In the genomic region with DNA sequence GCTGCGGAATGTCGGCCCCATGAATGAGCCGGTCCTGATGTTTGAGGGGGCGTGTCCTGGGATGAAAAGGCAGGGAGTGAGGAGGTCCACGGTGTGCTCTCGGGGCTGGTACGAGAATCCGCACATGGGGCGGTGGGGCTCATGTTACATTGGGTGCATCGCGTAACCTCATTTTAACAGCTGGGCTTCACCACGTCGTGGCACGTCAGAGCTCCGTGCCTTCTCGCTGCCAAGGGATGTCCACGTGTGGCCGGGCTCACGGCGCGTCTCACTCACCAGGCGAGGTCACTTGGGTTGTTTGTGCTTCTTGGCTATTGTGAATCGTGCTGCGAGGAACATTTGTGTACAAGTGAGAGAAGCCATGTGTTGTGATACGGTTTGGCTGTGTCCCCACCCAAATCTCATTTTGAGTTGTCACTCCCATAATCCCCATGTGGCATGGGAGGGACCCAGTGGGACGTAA, we compare ENCODE assay signal across 22 cellular contexts. TPM values are rescaled to one million over a fixed set of nuclear protein-coding genes. Genes with fewer than 3 reads are reported as not detected.
"Had no signal": no experiment of that assay in that cellular context is flagged by ENCODE, and none has a peak within 500 bp of the region (broad histone marks: within the 10 kb centered on the region; RNA-seq: fewer than 3 reads in every experiment).

No MANE protein-coding gene starts in this region.

- H3K27me3 ChIP-seq: hepatocyte, pancreas, right lobe of liver had no signal

- DNase-seq: effector memory CD8-positive, alpha-beta T cell; esophagus squamous epithelium; foreskin fibroblast; kidney glomerular epithelial cell; natural killer cell; occipital lobe; pancreas; stimulated activated CD4-positive, alpha-beta T cell treated with anti-CD3 and anti-CD28 coated beads, Interleukin-2, amount 100 ng/mL, for 24 hours; stimulated activated CD4-positive, alpha-beta T cell treated with anti-CD3 and anti-CD28 coated beads, Interleukin-4, amount 100 ng/mL, for 4 hours; stimulated activated naive B cell treated with anti-CD40 and anti-IgM and Interleukin-4, amounts not matched to agents 10 μg/mL and 1 μg/mL and 100 μg/mL, for 72 hours; stimulated activated naive CD8-positive, alpha-beta T cell treated with anti-CD3 and anti-CD28 coated beads, Interleukin-15, amount 100 ng/mL, for 72 hours; trophoblast cell had no signal

- H3K4me1 ChIP-seq: esophagus squamous epithelium, pancreas, prostate gland, right lobe of liver had no signal

- H3K27ac ChIP-seq: epithelial cell of prostate, esophagus squamous epithelium, hepatocyte, pancreas, prostate gland, right lobe of liver, thoracic aorta had no signal

- H3K4me3 ChIP-seq: esophagus squamous epithelium, hepatocyte, pancreas, prostate gland, right lobe of liver, thoracic aorta had no signal

- H3K36me3 ChIP-seq: esophagus squamous epithelium, pancreas, prostate gland, right lobe of liver, thoracic aorta had no signal

- H3K9me3 ChIP-seq: pancreas, prostate gland, right lobe of liver, thoracic aorta had no signal

- FAIRE-seq: pancreas had no signal

- ATAC-seq: effector memory CD8-positive, alpha-beta T cell; natural killer cell; pancreas; right lobe of liver; stimulated activated naive B cell treated with anti-CD40 and anti-IgM and Interleukin-4, amounts not matched to agents 10 μg/mL and 1 μg/mL and 100 μg/mL, for 72 hours; stimulated activated naive CD8-positive, alpha-beta T cell treated with anti-CD3 and anti-CD28 coated beads, Interleukin-15, amount 100 ng/mL, for 72 hours had no signal

RNA-seq across cellular contexts. Expression of a gene that starts 29.1 kb away (rescaled TPM):
- total RNA-seq: hepatocyte, mesothelial cell of epicardium, mucosa of gallbladder, myocyte, natural killer cell, occipital lobe, pancreas, renal cortical epithelial cell, right lobe of liver, thoracic aorta, urinary bladder had no signal
- polyA plus RNA-seq: hepatocyte, urinary bladder had no signal
